ENCODE assay signal across 25 cellular contexts in genomic region chr1:173285046-173285445, GRCh38.
"Had no signal": no experiment of that assay in that cellular context is flagged by ENCODE, and none has a peak within 500 bp of the region (broad histone marks: within the 10 kb centered on the region; RNA-seq: fewer than 3 reads in every experiment).

No MANE protein-coding gene starts in this region.

- DNase-seq: activated CD4-positive, alpha-beta T cell treated with anti-CD3 and anti-CD28 coated beads for 48 hours; activated CD4-positive, alpha-beta T cell treated with anti-CD3 and anti-CD28 coated beads, Interleukin-2, amount 50 U/mL, for 48 hours; activated CD8-positive, alpha-beta memory T cell treated with anti-CD3 and anti-CD28 coated beads, Interleukin-2, amount 50 U/mL, for 4 hours; activated gamma-delta T cell; activated naive CD4-positive, alpha-beta T cell treated with anti-CD3 and anti-CD28 coated beads, Interleukin-2, amount 10 ng/mL, durations not matched to agents 7 days and 5 days; activated naive CD8-positive, alpha-beta T cell treated with anti-CD3 and anti-CD28 coated beads, Interleukin-2, amount 10 ng/mL, durations not matched to agents 7 days and 5 days; activated T-cell treated with anti-CD3 and anti-CD28 coated beads, Interleukin-2, amount 50 U/mL, for 1 hour; amniotic stem cell; central memory CD4-positive, alpha-beta T cell; islet precursor cell; left ventricle myocardium inferior; mucosa of descending colon; posterior cingulate gyrus; right cardiac atrium; spleen; substantia nigra; upper lobe of left lung; WERI-Rb-1 had no signal

- H3K4me1 Mint-ChIP-seq: activated naive CD4-positive, alpha-beta T cell treated with anti-CD3 and anti-CD28 coated beads, Interleukin-2, amount 10 ng/mL, durations not matched to agents 7 days and 5 days; nephron had no signal

- H3K36me3 ChIP-seq: gastroesophageal sphincter, left ventricle myocardium inferior, spleen, upper lobe of left lung, vagina, WERI-Rb-1 had no signal

- H3K27me3 Mint-ChIP-seq: activated naive CD4-positive, alpha-beta T cell treated with anti-CD3 and anti-CD28 coated beads, Interleukin-2, amount 10 ng/mL, durations not matched to agents 7 days and 5 days had no signal

- H3K36me3 Mint-ChIP-seq: activated naive CD4-positive, alpha-beta T cell treated with anti-CD3 and anti-CD28 coated beads, Interleukin-2, amount 10 ng/mL, durations not matched to agents 7 days and 5 days had no signal

- H3K27ac ChIP-seq: gastroesophageal sphincter, hepatocyte, left ventricle myocardium inferior, spleen, upper lobe of left lung, vagina, WERI-Rb-1 had no signal

- H3K27ac Mint-ChIP-seq: activated naive CD4-positive, alpha-beta T cell treated with anti-CD3 and anti-CD28 coated beads, Interleukin-2, amount 10 ng/mL, durations not matched to agents 7 days and 5 days; activated naive CD8-positive, alpha-beta T cell treated with anti-CD3 and anti-CD28 coated beads, Interleukin-2, amount 10 ng/mL, durations not matched to agents 7 days and 5 days; nephron; stimulated activated naive CD8-positive, alpha-beta T cell treated with anti-CD3 and anti-CD28 coated beads, Interleukin-15, Interleukin-2, amounts not matched to agents 100 ng/mL and 50 ng/mL, for 24 hours had no signal

- H3K9me3 Mint-ChIP-seq: activated naive CD4-positive, alpha-beta T cell treated with anti-CD3 and anti-CD28 coated beads, Interleukin-2, amount 10 ng/mL, durations not matched to agents 7 days and 5 days; nephron; stimulated activated naive CD8-positive, alpha-beta T cell treated with anti-CD3 and anti-CD28 coated beads, Interleukin-15, Interleukin-2, amounts not matched to agents 100 ng/mL and 50 ng/mL, for 24 hours had no signal

- H3K4me3 Mint-ChIP-seq: activated naive CD4-positive, alpha-beta T cell treated with anti-CD3 and anti-CD28 coated beads, Interleukin-2, amount 10 ng/mL, durations not matched to agents 7 days and 5 days; activated naive CD8-positive, alpha-beta T cell treated with anti-CD3 and anti-CD28 coated beads, Interleukin-2, amount 10 ng/mL, durations not matched to agents 7 days and 5 days; nephron; stimulated activated naive CD8-positive, alpha-beta T cell treated with anti-CD3 and anti-CD28 coated beads, Interleukin-15, Interleukin-2, amounts not matched to agents 100 ng/mL and 50 ng/mL, for 24 hours had no signal

- H3K79me2 ChIP-seq: hepatocyte had no signal

- H3K4me2 ChIP-seq: hepatocyte had no signal

- ATAC-seq: activated CD4-positive, CD25-positive, alpha-beta regulatory T cell treated with anti-CD3 and anti-CD28 coated beads, Interleukin-2, amount 50 U/mL, for 24 hours; gastroesophageal sphincter; mucosa of descending colon; right cardiac atrium had no signal

- H3K27me3 ChIP-seq: gastroesophageal sphincter, hepatocyte, spleen, upper lobe of left lung, vagina had no signal

- H3K4me1 ChIP-seq: gastroesophageal sphincter, left ventricle myocardium inferior, spleen, upper lobe of left lung, vagina had no signal

- H3K4me3 ChIP-seq: gastroesophageal sphincter, hepatocyte, left ventricle myocardium inferior, lung, mucosa of descending colon, spleen, upper lobe of left lung, vagina had no signal

- H2AFZ ChIP-seq: hepatocyte had no signal

- H3K9me3 ChIP-seq: gastroesophageal sphincter, left ventricle myocardium inferior, mucosa of descending colon, spleen, upper lobe of left lung, vagina had no signal
